ENCODE assay signal across 2 cellular contexts in the genomic region with DNA sequence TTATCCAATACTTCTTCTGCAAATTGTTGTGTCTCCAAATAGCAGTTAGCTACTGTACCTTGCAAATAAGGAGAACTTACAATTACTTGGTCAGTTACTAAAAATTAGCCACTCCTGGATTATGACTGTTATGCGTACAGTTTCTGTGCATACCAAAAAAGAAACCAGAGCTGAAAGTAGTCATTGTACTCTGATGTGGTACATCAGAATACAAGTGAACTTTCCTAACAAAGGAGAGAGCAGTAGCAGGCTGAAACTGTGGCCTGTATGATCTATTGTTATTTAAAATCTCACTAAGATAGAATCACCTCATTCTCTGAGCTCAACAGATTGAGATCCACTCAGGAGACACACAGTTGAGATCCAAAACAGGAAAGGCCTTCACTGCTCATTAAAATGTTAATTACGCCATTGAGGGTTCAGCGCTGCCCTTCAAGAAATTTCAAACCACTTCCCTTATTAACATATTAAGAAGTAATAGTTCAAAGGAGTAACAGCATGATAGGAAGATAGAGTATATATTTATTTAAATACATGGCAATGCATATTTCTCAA.
TF ChIP-seq lines count a peak whose summit lies in the region.

No MANE protein-coding gene starts in this region.

TF ChIP-seq in GM23338, 12 proteins besides CTCF, POLR2A, EP300 and RAD21 (continued from another document):
- TF ChIP-seq, protein P1, sequence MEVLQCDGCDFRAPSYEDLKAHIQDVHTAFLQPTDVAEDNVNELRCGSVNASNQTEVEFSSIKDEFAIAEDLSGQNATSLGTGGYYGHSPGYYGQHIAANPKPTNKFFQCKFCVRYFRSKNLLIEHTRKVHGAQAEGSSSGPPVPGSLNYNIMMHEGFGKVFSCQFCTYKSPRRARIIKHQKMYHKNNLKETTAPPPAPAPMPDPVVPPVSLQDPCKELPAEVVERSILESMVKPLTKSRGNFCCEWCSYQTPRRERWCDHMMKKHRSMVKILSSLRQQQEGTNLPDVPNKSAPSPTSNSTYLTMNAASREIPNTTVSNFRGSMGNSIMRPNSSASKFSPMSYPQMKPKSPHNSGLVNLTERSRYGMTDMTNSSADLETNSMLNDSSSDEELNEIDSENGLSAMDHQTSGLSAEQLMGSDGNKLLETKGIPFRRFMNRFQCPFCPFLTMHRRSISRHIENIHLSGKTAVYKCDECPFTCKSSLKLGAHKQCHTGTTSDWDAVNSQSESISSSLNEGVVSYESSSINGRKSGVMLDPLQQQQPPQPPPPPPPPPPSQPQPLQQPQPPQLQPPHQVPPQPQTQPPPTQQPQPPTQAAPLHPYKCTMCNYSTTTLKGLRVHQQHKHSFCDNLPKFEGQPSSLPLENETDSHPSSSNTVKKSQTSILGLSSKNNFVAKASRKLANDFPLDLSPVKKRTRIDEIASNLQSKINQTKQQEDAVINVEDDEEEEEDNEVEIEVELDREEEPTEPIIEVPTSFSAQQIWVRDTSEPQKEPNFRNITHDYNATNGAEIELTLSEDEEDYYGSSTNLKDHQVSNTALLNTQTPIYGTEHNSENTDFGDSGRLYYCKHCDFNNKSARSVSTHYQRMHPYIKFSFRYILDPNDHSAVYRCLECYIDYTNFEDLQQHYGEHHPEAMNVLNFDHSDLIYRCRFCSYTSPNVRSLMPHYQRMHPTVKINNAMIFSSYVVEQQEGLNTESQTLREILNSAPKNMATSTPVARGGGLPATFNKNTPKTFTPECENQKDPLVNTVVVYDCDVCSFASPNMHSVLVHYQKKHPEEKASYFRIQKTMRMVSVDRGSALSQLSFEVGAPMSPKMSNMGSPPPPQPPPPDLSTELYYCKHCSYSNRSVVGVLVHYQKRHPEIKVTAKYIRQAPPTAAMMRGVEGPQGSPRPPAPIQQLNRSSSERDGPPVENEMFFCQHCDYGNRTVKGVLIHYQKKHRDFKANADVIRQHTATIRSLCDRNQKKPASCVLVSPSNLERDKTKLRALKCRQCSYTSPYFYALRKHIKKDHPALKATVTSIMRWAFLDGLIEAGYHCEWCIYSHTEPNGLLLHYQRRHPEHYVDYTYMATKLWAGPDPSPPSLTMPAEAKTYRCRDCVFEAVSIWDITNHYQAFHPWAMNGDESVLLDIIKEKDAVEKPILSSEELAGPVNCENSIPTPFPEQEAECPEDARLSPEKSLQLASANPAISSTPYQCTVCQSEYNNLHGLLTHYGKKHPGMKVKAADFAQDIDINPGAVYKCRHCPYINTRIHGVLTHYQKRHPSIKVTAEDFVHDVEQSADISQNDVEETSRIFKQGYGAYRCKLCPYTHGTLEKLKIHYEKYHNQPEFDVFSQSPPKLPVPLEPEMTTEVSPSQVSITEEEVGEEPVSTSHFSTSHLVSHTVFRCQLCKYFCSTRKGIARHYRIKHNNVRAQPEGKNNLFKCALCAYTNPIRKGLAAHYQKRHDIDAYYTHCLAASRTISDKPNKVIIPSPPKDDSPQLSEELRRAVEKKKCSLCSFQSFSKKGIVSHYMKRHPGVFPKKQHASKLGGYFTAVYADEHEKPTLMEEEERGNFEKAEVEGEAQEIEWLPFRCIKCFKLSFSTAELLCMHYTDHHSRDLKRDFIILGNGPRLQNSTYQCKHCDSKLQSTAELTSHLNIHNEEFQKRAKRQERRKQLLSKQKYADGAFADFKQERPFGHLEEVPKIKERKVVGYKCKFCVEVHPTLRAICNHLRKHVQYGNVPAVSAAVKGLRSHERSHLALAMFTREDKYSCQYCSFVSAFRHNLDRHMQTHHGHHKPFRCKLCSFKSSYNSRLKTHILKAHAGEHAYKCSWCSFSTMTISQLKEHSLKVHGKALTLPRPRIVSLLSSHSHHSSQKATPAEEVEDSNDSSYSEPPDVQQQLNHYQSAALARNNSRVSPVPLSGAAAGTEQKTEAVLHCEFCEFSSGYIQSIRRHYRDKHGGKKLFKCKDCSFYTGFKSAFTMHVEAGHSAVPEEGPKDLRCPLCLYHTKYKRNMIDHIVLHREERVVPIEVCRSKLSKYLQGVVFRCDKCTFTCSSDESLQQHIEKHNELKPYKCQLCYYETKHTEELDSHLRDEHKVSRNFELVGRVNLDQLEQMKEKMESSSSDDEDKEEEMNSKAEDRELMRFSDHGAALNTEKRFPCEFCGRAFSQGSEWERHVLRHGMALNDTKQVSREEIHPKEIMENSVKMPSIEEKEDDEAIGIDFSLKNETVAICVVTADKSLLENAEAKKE (CRISPR knock-in tag; IDR thresholded peaks at IDR 0.05): peak; percentile 70
- TF ChIP-seq JUNB (IDR thresholded peaks at IDR 0.05; ENCODE audit: unreplicated experiment): no peak
- TF ChIP-seq ZNF114 (CRISPR knock-in tag; IDR thresholded peaks at IDR 0.05): no peak
- no peak for TF ChIP-seq STAT1 (IDR thresholded peaks at IDR 0.05; ENCODE audit: unreplicated experiment)

TF ChIP-seq in WTC11, 78 proteins besides CTCF, POLR2A, EP300 and RAD21 (continued from another document):
- TF ChIP-seq, protein P2, sequence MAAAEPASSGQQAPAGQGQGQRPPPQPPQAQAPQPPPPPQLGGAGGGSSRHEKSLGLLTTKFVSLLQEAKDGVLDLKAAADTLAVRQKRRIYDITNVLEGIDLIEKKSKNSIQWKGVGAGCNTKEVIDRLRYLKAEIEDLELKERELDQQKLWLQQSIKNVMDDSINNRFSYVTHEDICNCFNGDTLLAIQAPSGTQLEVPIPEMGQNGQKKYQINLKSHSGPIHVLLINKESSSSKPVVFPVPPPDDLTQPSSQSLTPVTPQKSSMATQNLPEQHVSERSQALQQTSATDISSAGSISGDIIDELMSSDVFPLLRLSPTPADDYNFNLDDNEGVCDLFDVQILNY (CRISPR knock-in tag; IDR thresholded peaks at IDR 0.05): no peak
- TF ChIP-seq, protein P3, sequence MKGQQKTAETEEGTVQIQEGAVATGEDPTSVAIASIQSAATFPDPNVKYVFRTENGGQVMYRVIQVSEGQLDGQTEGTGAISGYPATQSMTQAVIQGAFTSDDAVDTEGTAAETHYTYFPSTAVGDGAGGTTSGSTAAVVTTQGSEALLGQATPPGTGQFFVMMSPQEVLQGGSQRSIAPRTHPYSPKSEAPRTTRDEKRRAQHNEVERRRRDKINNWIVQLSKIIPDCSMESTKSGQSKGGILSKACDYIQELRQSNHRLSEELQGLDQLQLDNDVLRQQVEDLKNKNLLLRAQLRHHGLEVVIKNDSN (CRISPR knock-in tag; IDR thresholded peaks at IDR 0.05): no peak
- TF ChIP-seq ZNF671 (CRISPR knock-in tag; IDR thresholded peaks at IDR 0.05) (no peak), PRRX2 (CRISPR knock-in tag; IDR thresholded peaks at IDR 0.05) (no peak), NFE2L1 (CRISPR knock-in tag; IDR thresholded peaks at IDR 0.05) (no peak), CREB1 (CRISPR knock-in tag; IDR thresholded peaks at IDR 0.05) (no peak)
- TF ChIP-seq, protein P4, sequence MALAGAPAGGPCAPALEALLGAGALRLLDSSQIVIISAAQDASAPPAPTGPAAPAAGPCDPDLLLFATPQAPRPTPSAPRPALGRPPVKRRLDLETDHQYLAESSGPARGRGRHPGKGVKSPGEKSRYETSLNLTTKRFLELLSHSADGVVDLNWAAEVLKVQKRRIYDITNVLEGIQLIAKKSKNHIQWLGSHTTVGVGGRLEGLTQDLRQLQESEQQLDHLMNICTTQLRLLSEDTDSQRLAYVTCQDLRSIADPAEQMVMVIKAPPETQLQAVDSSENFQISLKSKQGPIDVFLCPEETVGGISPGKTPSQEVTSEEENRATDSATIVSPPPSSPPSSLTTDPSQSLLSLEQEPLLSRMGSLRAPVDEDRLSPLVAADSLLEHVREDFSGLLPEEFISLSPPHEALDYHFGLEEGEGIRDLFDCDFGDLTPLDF (CRISPR knock-in tag; IDR thresholded peaks at IDR 0.05): no peak
- TF ChIP-seq, protein P5, sequence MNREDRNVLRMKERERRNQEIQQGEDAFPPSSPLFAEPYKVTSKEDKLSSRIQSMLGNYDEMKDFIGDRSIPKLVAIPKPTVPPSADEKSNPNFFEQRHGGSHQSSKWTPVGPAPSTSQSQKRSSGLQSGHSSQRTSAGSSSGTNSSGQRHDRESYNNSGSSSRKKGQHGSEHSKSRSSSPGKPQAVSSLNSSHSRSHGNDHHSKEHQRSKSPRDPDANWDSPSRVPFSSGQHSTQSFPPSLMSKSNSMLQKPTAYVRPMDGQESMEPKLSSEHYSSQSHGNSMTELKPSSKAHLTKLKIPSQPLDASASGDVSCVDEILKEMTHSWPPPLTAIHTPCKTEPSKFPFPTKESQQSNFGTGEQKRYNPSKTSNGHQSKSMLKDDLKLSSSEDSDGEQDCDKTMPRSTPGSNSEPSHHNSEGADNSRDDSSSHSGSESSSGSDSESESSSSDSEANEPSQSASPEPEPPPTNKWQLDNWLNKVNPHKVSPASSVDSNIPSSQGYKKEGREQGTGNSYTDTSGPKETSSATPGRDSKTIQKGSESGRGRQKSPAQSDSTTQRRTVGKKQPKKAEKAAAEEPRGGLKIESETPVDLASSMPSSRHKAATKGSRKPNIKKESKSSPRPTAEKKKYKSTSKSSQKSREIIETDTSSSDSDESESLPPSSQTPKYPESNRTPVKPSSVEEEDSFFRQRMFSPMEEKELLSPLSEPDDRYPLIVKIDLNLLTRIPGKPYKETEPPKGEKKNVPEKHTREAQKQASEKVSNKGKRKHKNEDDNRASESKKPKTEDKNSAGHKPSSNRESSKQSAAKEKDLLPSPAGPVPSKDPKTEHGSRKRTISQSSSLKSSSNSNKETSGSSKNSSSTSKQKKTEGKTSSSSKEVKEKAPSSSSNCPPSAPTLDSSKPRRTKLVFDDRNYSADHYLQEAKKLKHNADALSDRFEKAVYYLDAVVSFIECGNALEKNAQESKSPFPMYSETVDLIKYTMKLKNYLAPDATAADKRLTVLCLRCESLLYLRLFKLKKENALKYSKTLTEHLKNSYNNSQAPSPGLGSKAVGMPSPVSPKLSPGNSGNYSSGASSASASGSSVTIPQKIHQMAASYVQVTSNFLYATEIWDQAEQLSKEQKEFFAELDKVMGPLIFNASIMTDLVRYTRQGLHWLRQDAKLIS (CRISPR knock-in tag; IDR thresholded peaks at IDR 0.05; ENCODE audit: borderline replicate concordance): no peak
- TF ChIP-seq, protein P6, sequence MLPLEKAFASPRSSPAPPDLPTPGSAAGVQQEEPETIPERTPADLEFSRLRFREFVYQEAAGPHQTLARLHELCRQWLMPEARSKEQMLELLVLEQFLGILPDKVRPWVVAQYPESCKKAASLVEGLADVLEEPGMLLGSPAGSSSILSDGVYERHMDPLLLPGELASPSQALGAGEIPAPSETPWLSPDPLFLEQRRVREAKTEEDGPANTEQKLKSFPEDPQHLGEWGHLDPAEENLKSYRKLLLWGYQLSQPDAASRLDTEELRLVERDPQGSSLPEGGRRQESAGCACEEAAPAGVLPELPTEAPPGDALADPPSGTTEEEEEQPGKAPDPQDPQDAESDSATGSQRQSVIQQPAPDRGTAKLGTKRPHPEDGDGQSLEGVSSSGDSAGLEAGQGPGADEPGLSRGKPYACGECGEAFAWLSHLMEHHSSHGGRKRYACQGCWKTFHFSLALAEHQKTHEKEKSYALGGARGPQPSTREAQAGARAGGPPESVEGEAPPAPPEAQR (CRISPR knock-in tag; IDR thresholded peaks at IDR 0.05): no peak
- TF ChIP-seq, protein P7, sequence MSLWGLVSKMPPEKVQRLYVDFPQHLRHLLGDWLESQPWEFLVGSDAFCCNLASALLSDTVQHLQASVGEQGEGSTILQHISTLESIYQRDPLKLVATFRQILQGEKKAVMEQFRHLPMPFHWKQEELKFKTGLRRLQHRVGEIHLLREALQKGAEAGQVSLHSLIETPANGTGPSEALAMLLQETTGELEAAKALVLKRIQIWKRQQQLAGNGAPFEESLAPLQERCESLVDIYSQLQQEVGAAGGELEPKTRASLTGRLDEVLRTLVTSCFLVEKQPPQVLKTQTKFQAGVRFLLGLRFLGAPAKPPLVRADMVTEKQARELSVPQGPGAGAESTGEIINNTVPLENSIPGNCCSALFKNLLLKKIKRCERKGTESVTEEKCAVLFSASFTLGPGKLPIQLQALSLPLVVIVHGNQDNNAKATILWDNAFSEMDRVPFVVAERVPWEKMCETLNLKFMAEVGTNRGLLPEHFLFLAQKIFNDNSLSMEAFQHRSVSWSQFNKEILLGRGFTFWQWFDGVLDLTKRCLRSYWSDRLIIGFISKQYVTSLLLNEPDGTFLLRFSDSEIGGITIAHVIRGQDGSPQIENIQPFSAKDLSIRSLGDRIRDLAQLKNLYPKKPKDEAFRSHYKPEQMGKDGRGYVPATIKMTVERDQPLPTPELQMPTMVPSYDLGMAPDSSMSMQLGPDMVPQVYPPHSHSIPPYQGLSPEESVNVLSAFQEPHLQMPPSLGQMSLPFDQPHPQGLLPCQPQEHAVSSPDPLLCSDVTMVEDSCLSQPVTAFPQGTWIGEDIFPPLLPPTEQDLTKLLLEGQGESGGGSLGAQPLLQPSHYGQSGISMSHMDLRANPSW (CRISPR knock-in tag; conservative IDR thresholded peaks at IDR 0.05; ENCODE audit: low read depth): no peak
- TF ChIP-seq, protein P8, sequence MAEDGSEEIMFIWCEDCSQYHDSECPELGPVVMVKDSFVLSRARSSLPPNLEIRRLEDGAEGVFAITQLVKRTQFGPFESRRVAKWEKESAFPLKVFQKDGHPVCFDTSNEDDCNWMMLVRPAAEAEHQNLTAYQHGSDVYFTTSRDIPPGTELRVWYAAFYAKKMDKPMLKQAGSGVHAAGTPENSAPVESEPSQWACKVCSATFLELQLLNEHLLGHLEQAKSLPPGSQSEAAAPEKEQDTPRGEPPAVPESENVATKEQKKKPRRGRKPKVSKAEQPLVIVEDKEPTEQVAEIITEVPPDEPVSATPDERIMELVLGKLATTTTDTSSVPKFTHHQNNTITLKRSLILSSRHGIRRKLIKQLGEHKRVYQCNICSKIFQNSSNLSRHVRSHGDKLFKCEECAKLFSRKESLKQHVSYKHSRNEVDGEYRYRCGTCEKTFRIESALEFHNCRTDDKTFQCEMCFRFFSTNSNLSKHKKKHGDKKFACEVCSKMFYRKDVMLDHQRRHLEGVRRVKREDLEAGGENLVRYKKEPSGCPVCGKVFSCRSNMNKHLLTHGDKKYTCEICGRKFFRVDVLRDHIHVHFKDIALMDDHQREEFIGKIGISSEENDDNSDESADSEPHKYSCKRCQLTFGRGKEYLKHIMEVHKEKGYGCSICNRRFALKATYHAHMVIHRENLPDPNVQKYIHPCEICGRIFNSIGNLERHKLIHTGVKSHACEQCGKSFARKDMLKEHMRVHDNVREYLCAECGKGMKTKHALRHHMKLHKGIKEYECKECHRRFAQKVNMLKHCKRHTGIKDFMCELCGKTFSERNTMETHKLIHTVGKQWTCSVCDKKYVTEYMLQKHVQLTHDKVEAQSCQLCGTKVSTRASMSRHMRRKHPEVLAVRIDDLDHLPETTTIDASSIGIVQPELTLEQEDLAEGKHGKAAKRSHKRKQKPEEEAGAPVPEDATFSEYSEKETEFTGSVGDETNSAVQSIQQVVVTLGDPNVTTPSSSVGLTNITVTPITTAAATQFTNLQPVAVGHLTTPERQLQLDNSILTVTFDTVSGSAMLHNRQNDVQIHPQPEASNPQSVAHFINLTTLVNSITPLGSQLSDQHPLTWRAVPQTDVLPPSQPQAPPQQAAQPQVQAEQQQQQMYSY (CRISPR knock-in tag; IDR thresholded peaks at IDR 0.05): no peak
TF ChIP-seq in WTC11: peak in this region for 0.
